8 cellular contexts compared by ENCODE assay signal in genomic region chr5:127028822-127029457, GRCh38. TPM values are rescaled to one million over a fixed set of nuclear protein-coding genes. Genes with fewer than 3 reads are reported as not detected.
DNase-seq lines count a peak whose midpoint lies in the region; ATAC-seq and TF ChIP-seq lines count a peak whose summit lies in the region.

No MANE protein-coding gene starts in this region.

- peaks cover 3% of the 10 kb centered on the region for H3K4me1 Mint-ChIP-seq in activated T-helper 17 cell treated with anti-CD3 and anti-CD28 coated beads, Interleukin-2, amount 50 U/mL, for 72 hours

- TF ChIP-seq CTCF in tibial nerve (IDR thresholded peaks at IDR 0.05), result no peak

- H3K27ac Mint-ChIP-seq in activated T-helper 17 cell treated with anti-CD3 and anti-CD28 coated beads, Interleukin-2, amount 50 U/mL, for 72 hours, result peak overlapping the region; percentile 41

- no peaks in the 10 kb centered on the region for H3K9me3 Mint-ChIP-seq in activated T-helper 17 cell treated with anti-CD3 and anti-CD28 coated beads, Interleukin-2, amount 50 U/mL, for 72 hours

- H3K27ac ChIP-seq in tibial nerve, result no peak overlapping the region

- no peak for ATAC-seq in activated T-helper 17 cell treated with anti-CD3 and anti-CD28 coated beads, Interleukin-2, amount 50 U/mL, for 72 hours (replicated peaks)
- ATAC-seq in GM21360 (IDR thresholded peaks at IDR 0.05; ENCODE audit: unreplicated experiment) (no peak), HG03442 (IDR thresholded peaks at IDR 0.05; ENCODE audit: unreplicated experiment) (no peak)
- no peak for ATAC-seq in activated CD4-positive, CD25-positive, alpha-beta regulatory T cell treated with anti-CD3 and anti-CD28 coated beads, Interleukin-2, amount 50 U/mL, for 24 hours

- H3K36me3 ChIP-seq in tibial nerve, result no peaks in the 10 kb centered on the region

- peaks cover 0 to 21% (median 7%) of the 10 kb centered on the region in 4 donors for H3K4me1 ChIP-seq in tibial nerve

- 55 to 57% methylated on average over 12 of the region's 12 CpGs for WGBS in tibial nerve, 2 donors

- no peaks in the 10 kb centered on the region for H3K36me3 Mint-ChIP-seq in activated T-helper 17 cell treated with anti-CD3 and anti-CD28 coated beads, Interleukin-2, amount 50 U/mL, for 72 hours (ENCODE audit: low read depth)

- no peak for TF ChIP-seq EP300 in tibial nerve (IDR thresholded peaks at IDR 0.05)

- no peak for TF ChIP-seq POLR2A in tibial nerve (IDR thresholded peaks at IDR 0.05)

- peak overlapping the region; percentile 84 for H3K4me3 Mint-ChIP-seq in activated T-helper 17 cell treated with anti-CD3 and anti-CD28 coated beads, Interleukin-2, amount 50 U/mL, for 72 hours

- no peaks in the 10 kb centered on the region for H3K9me3 ChIP-seq in tibial nerve

- H3K4me3 ChIP-seq in tibial nerve, result peak overlapping the region in 3 of 4 donors; percentile 72 to 89 (median 82)

- peaks cover 3% of the 10 kb centered on the region for H3K27me3 Mint-ChIP-seq in activated T-helper 17 cell treated with anti-CD3 and anti-CD28 coated beads, Interleukin-2, amount 50 U/mL, for 72 hours

- peak; percentile 61 for DNase-seq in DMS 273 treated with DMSO at 0.1 percent for 48 hours (lab: John Stamatoyannopoulos, UW)
- DNase-seq in Kasumi-1 (lab: John Stamatoyannopoulos, UW), result peak; percentile 50 to 52
- DNase-seq in left kidney (ENCODE audit: low read depth, low spot score), result peak; percentile 79
- no peak for DNase-seq in tibial nerve (ENCODE audit: low spot score in 2 of 2)

- H3K27me3 ChIP-seq in tibial nerve, result no peaks in the 10 kb centered on the region

RNA-seq across cellular contexts. Expression of gene MARCHF3, which starts 1.4 kb away (rescaled TPM):
- total RNA-seq in activated T-helper 17 cell treated with anti-CD3 and anti-CD28 coated beads, Interleukin-2, amount 50 U/mL, for 72 hours, result 1 to 10 TPM; 2.3 to 2.9 TPM
- total RNA-seq in tibial nerve, result 1 to 10 TPM; 1.8 to 8.7 (median 4.7) TPM

RNA-seq across cellular contexts. Expression of gene C5orf63, which starts 44.4 kb away (rescaled TPM):
- total RNA-seq in activated T-helper 17 cell treated with anti-CD3 and anti-CD28 coated beads, Interleukin-2, amount 50 U/mL, for 72 hours, result 10 to 100 TPM; 11.0 to 12.3 TPM
- total RNA-seq in tibial nerve, result 1 to 10 TPM; 1.0 to 7.2 (median 2.0) TPM

Comparison
In these comparisons a context has a peak if more than half of its experiments do, and no peak if none do; other contexts are left out.
1. DNase-seq: peak in DMS 273 treated with DMSO at 0.1 percent for 48 hours (single experiment), Kasumi-1 (2 of 2) and left kidney (single experiment); none in tibial nerve (0 of 2).